1 cellular context compared by ENCODE assay signal in genomic region chr2:237085261-237086221, GRCh38.
TF ChIP-seq lines count a peak whose summit lies in the region.

TSS of gene COPS8 (plus strand) at chr2:237085889. CDS start at chr2:237085965, 76 bp downstream.

TF ChIP-seq in K562, 482 proteins besides CTCF, POLR2A, EP300 and RAD21 (continued from another document and continues in another):
- TF ChIP-seq AFF4 (CRISPR knock-in tag; IDR thresholded peaks at IDR 0.05) (0 out of 2 replicates have a peak, but pooled peaks have one; percentile 50), BRF1 (IDR thresholded peaks at IDR 0.05; ENCODE audit: borderline replicate concordance, extremely low read depth, insufficient read length) (no peak), HEY1 (CRISPR knock-in tag; IDR thresholded peaks at IDR 0.05; ENCODE audit: borderline replicate concordance) (no peak), RFX1 (IDR thresholded peaks at IDR 0.05) (peak; percentile 78), RB1 (IDR thresholded peaks at IDR 0.05; ENCODE audit: low read depth) (peak; percentile 74; the same call in 1 of the 2 replicates), HDAC2 (IDR thresholded peaks at IDR 0.05) (no peak), KHSRP (IDR thresholded peaks at IDR 0.05) (peak; percentile 87), NR2C2 (CRISPR knock-in tag; IDR thresholded peaks at IDR 0.05) (peak; percentile 57; the same call in 1 of the 2 replicates), NR2C2 (tag; IDR thresholded peaks at IDR 0.05) (peak; percentile 79), NCOR1 (IDR thresholded peaks at IDR 0.05) (peak; percentile 54; the same call in 1 of the 2 replicates), NFIX (CRISPR knock-in tag; IDR thresholded peaks at IDR 0.05; ENCODE audit: low read depth) (no peak), NEUROD1 (IDR thresholded peaks at IDR 0.05; ENCODE audit: borderline replicate concordance, low read depth, low read length, partially characterized antibody) (peak; percentile 19), HDAC1 (IDR thresholded peaks at IDR 0.05) (peak in 1 of 2 experiments; percentile 76; a peak in 2 of 4 replicates), KDM5B (IDR thresholded peaks at IDR 0.05; ENCODE audit: insufficient replicate concordance, low read depth, low read length) (peak; percentile 90), KDM4B (IDR thresholded peaks at IDR 0.05; ENCODE audit: borderline replicate concordance in 2 of 2, low read depth in 1 of 2) (peak in 1 of 2 experiments; percentile 69; a peak in 1 of 4 replicates), GTF2F1 (IDR thresholded peaks at IDR 0.05; ENCODE audit: low read depth, low read length) (0 out of 2 replicates have a peak, but pooled peaks have one; percentile 46), ETV5 (CRISPR knock-in tag; IDR thresholded peaks at IDR 0.05; ENCODE audit: low read depth) (peak; percentile 77), CHD2 (IDR thresholded peaks at IDR 0.05; ENCODE audit: low read depth, low read length) (no peak), TCF7 (IDR thresholded peaks at IDR 0.05; ENCODE audit: borderline replicate concordance) (peak; percentile 72; the same call in 1 of the 2 replicates), YY1 (IDR thresholded peaks at IDR 0.05; ENCODE audit: borderline replicate concordance in 1 of 3, control insufficient read depth in 1 of 3, extremely low read depth in 1 of 3, insufficient read depth in 3 of 3, insufficient read length in 1 of 3, insufficient replicate concordance in 2 of 3, low read depth in 1 of 3, low read length in 2 of 3) (peak in 2 of 3 experiments; percentile 64 to 73), CCNT2 (IDR thresholded peaks at IDR 0.05; ENCODE audit: borderline replicate concordance, extremely low read depth, insufficient read length, low read depth, low read length) (peak; percentile 33), NR2F6 (CRISPR knock-in tag; IDR thresholded peaks at IDR 0.05) (no peak), ETV1 (tag; conservative IDR thresholded peaks at IDR 0.05; ENCODE audit: low read depth) (peak; percentile 60), HMGN3 (IDR thresholded peaks at IDR 0.05; ENCODE audit: borderline replicate concordance, extremely low read depth, insufficient read length, low read depth, low read length) (peak; percentile 41), TOE1 (IDR thresholded peaks at IDR 0.05; ENCODE audit: borderline replicate concordance) (no peak), TOE1 (CRISPR knock-in tag; IDR thresholded peaks at IDR 0.05; ENCODE audit: borderline replicate concordance, low read depth) (no peak), LCOR (CRISPR knock-in tag; IDR thresholded peaks at IDR 0.05) (peak; percentile 85; the same call in 1 of the 2 replicates), ZNF79 (CRISPR knock-in tag; IDR thresholded peaks at IDR 0.05; ENCODE audit: low read depth) (no peak), TBP (optimal IDR thresholded peaks at IDR 0.05; ENCODE audit: low read depth, low read length) (peak; percentile 71), NFIC (IDR thresholded peaks at IDR 0.05) (0 out of 2 replicates have a peak, but pooled peaks have one; percentile 11), E2F6 (IDR thresholded peaks at IDR 0.05; ENCODE audit: borderline replicate concordance in 1 of 2, extremely low read depth in 1 of 2, insufficient read depth in 1 of 2, insufficient read length in 1 of 2, low read depth in 1 of 2, low read length in 1 of 2, poor library complexity in 1 of 2, severe bottlenecking in 1 of 2) (peak; percentile 71 to 92)
- TF ChIP-seq, protein P1, sequence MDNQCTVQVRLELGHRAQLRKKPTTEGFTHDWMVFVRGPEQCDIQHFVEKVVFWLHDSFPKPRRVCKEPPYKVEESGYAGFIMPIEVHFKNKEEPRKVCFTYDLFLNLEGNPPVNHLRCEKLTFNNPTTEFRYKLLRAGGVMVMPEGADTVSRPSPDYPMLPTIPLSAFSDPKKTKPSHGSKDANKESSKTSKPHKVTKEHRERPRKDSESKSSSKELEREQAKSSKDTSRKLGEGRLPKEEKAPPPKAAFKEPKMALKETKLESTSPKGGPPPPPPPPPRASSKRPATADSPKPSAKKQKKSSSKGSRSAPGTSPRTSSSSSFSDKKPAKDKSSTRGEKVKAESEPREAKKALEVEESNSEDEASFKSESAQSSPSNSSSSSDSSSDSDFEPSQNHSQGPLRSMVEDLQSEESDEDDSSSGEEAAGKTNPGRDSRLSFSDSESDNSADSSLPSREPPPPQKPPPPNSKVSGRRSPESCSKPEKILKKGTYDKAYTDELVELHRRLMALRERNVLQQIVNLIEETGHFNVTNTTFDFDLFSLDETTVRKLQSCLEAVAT (IDR thresholded peaks at IDR 0.05) = peak in 1 of 2 experiments; percentile 81; a peak in 1 of 4 replicates
- TF ChIP-seq, protein P2, sequence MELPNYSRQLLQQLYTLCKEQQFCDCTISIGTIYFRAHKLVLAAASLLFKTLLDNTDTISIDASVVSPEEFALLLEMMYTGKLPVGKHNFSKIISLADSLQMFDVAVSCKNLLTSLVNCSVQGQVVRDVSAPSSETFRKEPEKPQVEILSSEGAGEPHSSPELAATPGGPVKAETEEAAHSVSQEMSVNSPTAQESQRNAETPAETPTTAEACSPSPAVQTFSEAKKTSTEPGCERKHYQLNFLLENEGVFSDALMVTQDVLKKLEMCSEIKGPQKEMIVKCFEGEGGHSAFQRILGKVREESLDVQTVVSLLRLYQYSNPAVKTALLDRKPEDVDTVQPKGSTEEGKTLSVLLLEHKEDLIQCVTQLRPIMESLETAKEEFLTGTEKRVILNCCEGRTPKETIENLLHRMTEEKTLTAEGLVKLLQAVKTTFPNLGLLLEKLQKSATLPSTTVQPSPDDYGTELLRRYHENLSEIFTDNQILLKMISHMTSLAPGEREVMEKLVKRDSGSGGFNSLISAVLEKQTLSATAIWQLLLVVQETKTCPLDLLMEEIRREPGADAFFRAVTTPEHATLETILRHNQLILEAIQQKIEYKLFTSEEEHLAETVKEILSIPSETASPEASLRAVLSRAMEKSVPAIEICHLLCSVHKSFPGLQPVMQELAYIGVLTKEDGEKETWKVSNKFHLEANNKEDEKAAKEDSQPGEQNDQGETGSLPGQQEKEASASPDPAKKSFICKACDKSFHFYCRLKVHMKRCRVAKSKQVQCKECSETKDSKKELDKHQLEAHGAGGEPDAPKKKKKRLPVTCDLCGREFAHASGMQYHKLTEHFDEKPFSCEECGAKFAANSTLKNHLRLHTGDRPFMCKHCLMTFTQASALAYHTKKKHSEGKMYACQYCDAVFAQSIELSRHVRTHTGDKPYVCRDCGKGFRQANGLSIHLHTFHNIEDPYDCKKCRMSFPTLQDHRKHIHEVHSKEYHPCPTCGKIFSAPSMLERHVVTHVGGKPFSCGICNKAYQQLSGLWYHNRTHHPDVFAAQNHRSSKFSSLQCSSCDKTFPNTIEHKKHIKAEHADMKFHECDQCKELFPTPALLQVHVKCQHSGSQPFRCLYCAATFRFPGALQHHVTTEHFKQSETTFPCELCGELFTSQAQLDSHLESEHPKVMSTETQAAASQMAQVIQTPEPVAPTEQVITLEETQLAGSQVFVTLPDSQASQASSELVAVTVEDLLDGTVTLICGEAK (IDR thresholded peaks at IDR 0.05) = peak; percentile 90
- TF ChIP-seq, protein P2 (CRISPR knock-in tag; IDR thresholded peaks at IDR 0.05) = no peak
- TF ChIP-seq, protein P3, sequence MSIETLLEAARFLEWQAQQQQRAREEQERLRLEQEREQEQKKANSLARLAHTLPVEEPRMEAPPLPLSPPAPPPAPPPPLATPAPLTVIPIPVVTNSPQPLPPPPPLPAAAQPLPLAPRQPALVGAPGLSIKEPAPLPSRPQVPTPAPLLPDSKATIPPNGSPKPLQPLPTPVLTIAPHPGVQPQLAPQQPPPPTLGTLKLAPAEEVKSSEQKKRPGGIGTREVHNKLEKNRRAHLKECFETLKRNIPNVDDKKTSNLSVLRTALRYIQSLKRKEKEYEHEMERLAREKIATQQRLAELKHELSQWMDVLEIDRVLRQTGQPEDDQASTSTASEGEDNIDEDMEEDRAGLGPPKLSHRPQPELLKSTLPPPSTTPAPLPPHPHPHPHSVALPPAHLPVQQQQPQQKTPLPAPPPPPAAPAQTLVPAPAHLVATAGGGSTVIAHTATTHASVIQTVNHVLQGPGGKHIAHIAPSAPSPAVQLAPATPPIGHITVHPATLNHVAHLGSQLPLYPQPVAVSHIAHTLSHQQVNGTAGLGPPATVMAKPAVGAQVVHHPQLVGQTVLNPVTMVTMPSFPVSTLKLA (conservative IDR thresholded peaks at IDR 0.05) = peak in 1 of 2 experiments; percentile 76; a peak in 3 of 4 replicates
- TF ChIP-seq, protein P4, sequence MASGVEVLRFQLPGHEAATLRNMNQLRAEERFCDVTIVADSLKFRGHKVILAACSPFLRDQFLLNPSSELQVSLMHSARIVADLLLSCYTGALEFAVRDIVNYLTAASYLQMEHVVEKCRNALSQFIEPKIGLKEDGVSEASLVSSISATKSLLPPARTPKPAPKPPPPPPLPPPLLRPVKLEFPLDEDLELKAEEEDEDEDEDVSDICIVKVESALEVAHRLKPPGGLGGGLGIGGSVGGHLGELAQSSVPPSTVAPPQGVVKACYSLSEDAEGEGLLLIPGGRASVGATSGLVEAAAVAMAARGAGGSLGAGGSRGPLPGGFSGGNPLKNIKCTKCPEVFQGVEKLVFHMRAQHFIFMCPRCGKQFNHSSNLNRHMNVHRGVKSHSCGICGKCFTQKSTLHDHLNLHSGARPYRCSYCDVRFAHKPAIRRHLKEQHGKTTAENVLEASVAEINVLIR (CRISPR knock-in tag; IDR thresholded peaks at IDR 0.05) = peak; percentile 99
- TF ChIP-seq, protein P5, sequence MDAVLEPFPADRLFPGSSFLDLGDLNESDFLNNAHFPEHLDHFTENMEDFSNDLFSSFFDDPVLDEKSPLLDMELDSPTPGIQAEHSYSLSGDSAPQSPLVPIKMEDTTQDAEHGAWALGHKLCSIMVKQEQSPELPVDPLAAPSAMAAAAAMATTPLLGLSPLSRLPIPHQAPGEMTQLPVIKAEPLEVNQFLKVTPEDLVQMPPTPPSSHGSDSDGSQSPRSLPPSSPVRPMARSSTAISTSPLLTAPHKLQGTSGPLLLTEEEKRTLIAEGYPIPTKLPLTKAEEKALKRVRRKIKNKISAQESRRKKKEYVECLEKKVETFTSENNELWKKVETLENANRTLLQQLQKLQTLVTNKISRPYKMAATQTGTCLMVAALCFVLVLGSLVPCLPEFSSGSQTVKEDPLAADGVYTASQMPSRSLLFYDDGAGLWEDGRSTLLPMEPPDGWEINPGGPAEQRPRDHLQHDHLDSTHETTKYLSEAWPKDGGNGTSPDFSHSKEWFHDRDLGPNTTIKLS (IDR thresholded peaks at IDR 0.05; ENCODE audit: borderline replicate concordance, low read depth) = peak; percentile 64; the same call in 1 of the 2 replicates
